8 cellular contexts compared by ENCODE assay signal in genomic region chr19:55383789-55384575, GRCh38. TPM values are rescaled to one million over a fixed set of nuclear protein-coding genes. Genes with fewer than 3 reads are reported as not detected.
DNase-seq lines count a peak whose midpoint lies in the region; ATAC-seq and TF ChIP-seq lines count a peak whose summit lies in the region.

A gene with protein sequence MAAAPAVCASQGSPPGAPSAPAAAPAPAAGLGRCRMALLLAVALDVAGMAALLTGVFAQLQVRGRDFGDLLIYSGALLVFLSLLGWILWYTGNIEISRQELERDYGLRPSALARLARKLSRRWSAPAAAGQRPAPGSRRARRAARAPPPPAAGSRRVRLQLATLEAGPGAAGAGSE (minus strand): TSS chr19:55384292. CDS start chr19:55384259, 33 bp downstream.

- H3K4me1 ChIP-seq in mononuclear cell (ENCODE audit: insufficient read depth, low read length) (peaks cover 46% of the 10 kb centered on the region), suprapubic skin (peaks cover 47% of the 10 kb centered on the region)

- POLR2A ChIA-PET in AG04450 (lab: Yijun Ruan, JAX) = interaction anchor here (0.6 to 2.9 kb wide), 12 partner anchors 9 to 125 kb away, joined by 3 to 24 read pairs (median 5); partner anchors contain the start of genes GARIN5B, HSPBP1, IL11 and PPP6R1

- CTCF ChIA-PET in AG04450 (lab: Charles Lee) = interaction anchor here (1.1 to 3.2 kb wide), 3 partner anchors 45 to 92 kb away, joined by 3 to 15 read pairs (median 3); partner anchors contain the start of gene KMT5C

- TF ChIP-seq CTCF in AG04450 (IDR thresholded peaks at IDR 0.05; ENCODE audit: low read depth, low read length) (no peak), suprapubic skin (IDR thresholded peaks at IDR 0.05) (no peak)

- H3K27me3 ChIP-seq in AG04450 (ENCODE audit: control insufficient read depth, insufficient read depth, low read length) (no peaks in the 10 kb centered on the region), mononuclear cell (ENCODE audit: insufficient read depth, low read length) (no peaks in the 10 kb centered on the region), suprapubic skin (no peaks in the 10 kb centered on the region)

- peak within 1 kb of the TSS; percentile 93 for H3K27ac ChIP-seq in AG04450 (ENCODE audit: low read depth, low read length)
- peak within 1 kb of the TSS; percentile 81 for H3K27ac ChIP-seq in suprapubic skin

- ATAC-seq in GM18505 (IDR thresholded peaks at IDR 0.05; ENCODE audit: unreplicated experiment) (no peak), GM21825 (IDR thresholded peaks at IDR 0.05; ENCODE audit: unreplicated experiment) (no peak)

- TF ChIP-seq POLR2A in GM18505 (IDR thresholded peaks at IDR 0.05; ENCODE audit: borderline replicate concordance, extremely low read depth, insufficient read depth, insufficient read length) = peak; percentile 60
- peak; percentile 22 for TF ChIP-seq POLR2A in erythroblast (IDR thresholded peaks at IDR 0.05; ENCODE audit: low read length)
- no peak for TF ChIP-seq POLR2A in suprapubic skin (IDR thresholded peaks at IDR 0.05)

- WGBS in suprapubic skin = 40% methylated on average over 4 of the region's 108 CpGs

- no peak for TF ChIP-seq EP300 in suprapubic skin (IDR thresholded peaks at IDR 0.05)

- H3K36me3 ChIP-seq in suprapubic skin = peaks cover 20% of the 10 kb centered on the region

- DNase-seq in AG04450 (ENCODE audit: low read depth, low spot score) (no peak), NCI-H510A (lab: John Stamatoyannopoulos, UW) (peak; percentile 60), activated T-cell treated with anti-CD3 and anti-CD28 coated beads for 24 hours (ENCODE audit: low read depth) (peak; percentile 29), erythroblast (lab: John Stamatoyannopoulos, UW) (peak; percentile 72 to 76), suprapubic skin (ENCODE audit: low spot score in 2 of 2) (no peak)

- H3K4me3 ChIP-seq in AG04450 (ENCODE audit: low read depth, low read length) (peak within 1 kb of the TSS; percentile 99), mononuclear cell (ENCODE audit: low read length) (peak within 1 kb of the TSS; percentile 97), suprapubic skin (peak within 1 kb of the TSS; percentile 87)

- H3K9me3 ChIP-seq in AG04450 (ENCODE audit: control insufficient read depth, insufficient read depth, low read length) = peaks cover 4% of the 10 kb centered on the region; the same call in 1 of the 2 replicates
- no peaks in the 10 kb centered on the region for H3K9me3 ChIP-seq in mononuclear cell (ENCODE audit: low read depth, low read length)
- H3K9me3 ChIP-seq in suprapubic skin = no peaks in the 10 kb centered on the region

RNA-seq across cellular contexts. Expression of the gene that starts here (rescaled TPM):
- polyA plus RNA-seq in AG04450 (2011; rRNA removed) = not detected in 2 replicates
- not detected in 2 replicates for polyA minus RNA-seq in AG04450 (2011; rRNA and poly(A)+ RNA removed)
- total RNA-seq in mononuclear cell (1.9 TPM), suprapubic skin (10 to 100 TPM in 3 of 4 donors, 1 to 10 TPM in 1; 6.3 to 37.1 (median 29.3) TPM)

Comparison
In these comparisons a context has a peak if more than half of its experiments do, and no peak if none do; other contexts are left out.
1. DNase-seq: peak in NCI-H510A (single experiment), activated T-cell treated with anti-CD3 and anti-CD28 coated beads for 24 hours (single experiment) and erythroblast (2 of 2); none in AG04450 (single experiment) and suprapubic skin (0 of 2).
2. POLR2A ChIP-seq: peak in GM18505 (single experiment) and erythroblast (single experiment); none in suprapubic skin (0 of 2).
3. Peak in every context shown above with its lines, with median percentiles within 50 percentile points of each other: H3K4me3 ChIP-seq.